In genomic region chr3:172341482-172342059, GRCh38 we compare ENCODE assay signal across 8 cellular contexts.
DNase-seq lines count a peak whose midpoint lies in the region; ATAC-seq and TF ChIP-seq lines count a peak whose summit lies in the region.

No MANE protein-coding gene starts in this region.

- H3K27ac Mint-ChIP-seq in natural killer cell: peak overlapping the region in 1 of 2 donors; percentile 51

- no peak for TF ChIP-seq POLR2A in esophagus muscularis mucosa (IDR thresholded peaks at IDR 0.05; ENCODE audit: low read depth)

- DNase-seq in DMS 273 (lab: John Stamatoyannopoulos, UW; ENCODE audit: unreplicated experiment): peak; percentile 87
- no peak for DNase-seq in DMS 273 treated with DMSO at 0.1 percent for 48 hours (lab: John Stamatoyannopoulos, UW)
- peak; percentile 49 for DNase-seq in H7
- peak; percentile 85 for DNase-seq in NCI-H1105 treated with DMSO at 0.1 percent for 48 hours (lab: John Stamatoyannopoulos, UW)
- peak; percentile 76 for DNase-seq in SK-MEL-5 (ENCODE audit: low read depth, low spot score)
- no peak for DNase-seq in esophagus muscularis mucosa (ENCODE audit: extremely low spot score)
- DNase-seq in natural killer cell: no peak

- H3K4me3 Mint-ChIP-seq in natural killer cell: no peak overlapping the region

- H3K27me3 ChIP-seq in H7 (ENCODE audit: control insufficient read depth, insufficient read depth, low read length) (no peaks in the 10 kb centered on the region), esophagus muscularis mucosa (no peaks in the 10 kb centered on the region)

- H3K36me3 Mint-ChIP-seq in natural killer cell: peaks cover 24% of the 10 kb centered on the region

- H3K4me3 ChIP-seq in H7 (ENCODE audit: insufficient read depth, low read depth, low read length) (no peak overlapping the region), esophagus muscularis mucosa (no peak overlapping the region)

- TF ChIP-seq CTCF in esophagus muscularis mucosa (IDR thresholded peaks at IDR 0.05) (peak; percentile 68 to 69 (median 68)), natural killer cell (IDR thresholded peaks at IDR 0.05) (peak; percentile 75)

- in situ Hi-C loops in SK-MEL-5 (cut with HindIII; ENCODE audit: low pct_unique_long_range_greater_than_20kb, low sequenced_read_pairs): no loop called here

- peaks cover 0 to 10% (median 0%) of the 10 kb centered on the region in 4 donors for H3K4me1 ChIP-seq in esophagus muscularis mucosa

- no peak overlapping the region for H3K27ac ChIP-seq in esophagus muscularis mucosa (replicated peaks in 1 of 4)

- H3K27me3 Mint-ChIP-seq in natural killer cell (ENCODE audit: low read depth in 2 of 2): no peaks in the 10 kb centered on the region

- H3K4me1 Mint-ChIP-seq in natural killer cell: peaks cover 5 to 9% of the 10 kb centered on the region in 2 donors

- no peak for TF ChIP-seq EP300 in esophagus muscularis mucosa (IDR thresholded peaks at IDR 0.05)

- H3K9me3 ChIP-seq in esophagus muscularis mucosa: no peaks in the 10 kb centered on the region

- ATAC-seq in natural killer cell (peak; percentile 75 to 85 (median 83)), HG03039 (IDR thresholded peaks at IDR 0.05; ENCODE audit: unreplicated experiment) (no peak)

- H3K36me3 ChIP-seq in H7 (replicated peaks; ENCODE audit: control insufficient read depth, insufficient read depth, low read length) (peaks cover 18% of the 10 kb centered on the region), esophagus muscularis mucosa (peaks cover 36 to 97% (median 86%) of the 10 kb centered on the region in 4 donors)

- WGBS in esophagus muscularis mucosa: 40% methylated on average over 4 of the region's 4 CpGs

- H3K9me3 Mint-ChIP-seq in natural killer cell: no peaks in the 10 kb centered on the region

- intact Hi-C loops in esophagus muscularis mucosa (cut with DNase I) (loop anchor here (5.0 to 10.0 kb wide), 2 partner anchors 304 to 697 kb away; partner anchors contain the start of gene FNDC3B), natural killer cell (cut with micrococcal nuclease) (loop anchor here (1.0 to 5.0 kb wide), 4 partner anchors 304 to 695 kb away; partner anchors contain the start of gene FNDC3B)

Comparison
In these comparisons a context has a peak if more than half of its experiments do, and no peak if none do; other contexts are left out.
1. DNase-seq: peak in DMS 273 (single experiment), H7 (single experiment), NCI-H1105 treated with DMSO at 0.1 percent for 48 hours (single experiment) and SK-MEL-5 (single experiment); none in DMS 273 treated with DMSO at 0.1 percent for 48 hours (single experiment), esophagus muscularis mucosa (single experiment) and natural killer cell (single experiment).